19 cellular contexts compared by ENCODE assay signal in the genomic region with DNA sequence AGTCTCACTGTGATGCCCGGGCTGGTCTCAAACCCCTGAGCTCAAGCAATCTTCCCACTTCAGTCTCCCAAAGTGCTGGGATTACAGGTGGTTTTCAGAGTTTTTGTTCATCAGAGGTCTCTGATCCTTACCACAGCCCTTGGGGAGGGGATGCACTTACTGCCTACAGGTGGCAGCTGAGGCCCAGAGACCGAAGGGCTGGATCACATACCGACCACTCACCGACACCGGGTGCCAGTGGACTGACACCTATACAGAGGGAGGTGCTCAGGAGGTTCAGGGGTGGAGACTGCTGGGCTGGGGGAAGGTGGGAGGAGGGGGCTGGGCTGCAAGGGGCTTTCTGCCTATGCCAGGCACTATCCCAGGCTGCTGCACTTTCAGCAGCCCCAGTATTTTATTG. TPM values are rescaled to one million over a fixed set of nuclear protein-coding genes. Genes with fewer than 3 reads are reported as not detected.
A peak's percentile ranks its signal among the peaks of the same experiment; 100 is the strongest.
DNase-seq lines count a peak whose midpoint lies in the region; ATAC-seq and TF ChIP-seq lines count a peak whose summit lies in the region.
"Had no signal": no experiment of that assay in that cellular context is flagged by ENCODE, and none has a peak within 500 bp of the region (broad histone marks: within the 10 kb centered on the region; RNA-seq: fewer than 3 reads in every experiment).

No MANE protein-coding gene starts in this region.

- no peak overlapping the region for H3K4me2 ChIP-seq in HCT116 (ENCODE audit: low read length)

- no peaks in the 10 kb centered on the region for H3K9me2 ChIP-seq in HCT116 (ENCODE audit: insufficient read depth)

- H4K20me1 ChIP-seq in HCT116 (ENCODE audit: insufficient read depth), result no peaks in the 10 kb centered on the region

- no peak overlapping the region for H3K9ac ChIP-seq in HCT116 (ENCODE audit: low read length)

- ATAC-seq in HCT116 (peak; percentile 46), Right ventricle myocardium inferior (no peak)
- ATAC-seq: heart left ventricle had no signal

- POLR2A ChIA-PET in CD4-positive, alpha-beta memory T cell (lab: Charles Lee; ENCODE audit: partially characterized antibody), result interaction anchor here (1.4 to 1.6 kb wide), 3 partner anchors 16 to 20 kb away, joined by 5 to 8 read pairs (median 5); a partner anchor contains a TSS
- POLR2A ChIA-PET in HCT116 (lab: Charles Lee), result interaction anchor here (0.6 to 1.2 kb wide), 2 partner anchors 9 kb away, joined by 3 to 4 read pairs; no protein-coding TSS in a partner anchor
- POLR2A ChIA-PET in A673 (lab: Charles Lee; ENCODE audit: low non-redundant PET), result no interaction called here

- no peaks in the 10 kb centered on the region for H3K79me2 ChIP-seq in HCT116 (ENCODE audit: insufficient read depth, low read length)

- no peak overlapping the region for H3K27ac ChIP-seq in CD4-positive, alpha-beta memory T cell (ENCODE audit: low read depth, low read length)
- H3K27ac ChIP-seq in HCT116 (ENCODE audit: low read depth, low read length) (no peak overlapping the region), angular gyrus (ENCODE audit: low read depth, low read length) (peak overlapping the region; percentile 96), A673 (ENCODE audit: low read depth, low read length, poor library complexity, severe bottlenecking) (no peak overlapping the region)
- H3K27ac ChIP-seq: C4-2B, heart left ventricle, sigmoid colon, thyroid gland had no signal

- TF ChIP-seq POLR2A in HCT116 (IDR thresholded peaks at IDR 0.05; ENCODE audit: borderline replicate concordance, extremely low read depth, insufficient read depth, insufficient read length), result no peak

- intact Hi-C loops in CD4-positive, alpha-beta memory T cell (cut with micrococcal nuclease), result loop anchor here (1.0 kb wide), 2 partner anchors 86 to 107 kb away; no protein-coding TSS in a partner anchor
- intact Hi-C loops in HCT116 (cut with micrococcal nuclease), result no loop called here
- intact Hi-C loops in Right ventricle myocardium inferior (cut with DNase I), result no loop called here
- intact Hi-C loops in A673 (cut with micrococcal nuclease; ENCODE audit: unreplicated experiment), result no loop called here

- H3K9me3 Mint-ChIP-seq in CD4-positive, alpha-beta memory T cell, result no peaks in the 10 kb centered on the region
- H3K9me3 Mint-ChIP-seq: activated T-helper 1 cell treated with anti-CD3 and anti-CD28 coated beads, Interleukin-12 subunit alpha, Interleukin-12 subunit beta, Interleukin-2, Interleukin-4 antibody, amounts not matched to agents 30 ng/mL and 10 ng/mL and 1 ng/mL, durations not matched to agents 14 hours and 24 hours and 36 hours; mesothelial cell of epicardium had no signal

- H2AFZ ChIP-seq in HCT116 (ENCODE audit: low read depth, low read length, poor library complexity, severe bottlenecking), result no peak overlapping the region

- TF ChIP-seq CTCF in HCT116 (IDR thresholded peaks at IDR 0.05 in 2 of 3, conservative IDR thresholded peaks at IDR 0.05 in 1 of 3; ENCODE audit: borderline replicate concordance in 1 of 3, insufficient read depth in 1 of 3, low read depth in 2 of 3, low read length in 2 of 3) (no peak), A673 (conservative IDR thresholded peaks at IDR 0.05; ENCODE audit: low read depth, low read length) (no peak)

- no peaks in the 10 kb centered on the region for H3K27me3 Mint-ChIP-seq in CD4-positive, alpha-beta memory T cell

- peak in 4 of 5 donors; percentile 22 to 28 (median 24) for DNase-seq in CD4-positive, alpha-beta memory T cell
- DNase-seq in HCT116 (ENCODE audit: low read depth, low spot score), result no peak
- DNase-seq in iPS-NIHi11 (ENCODE audit: low spot score), result peak; percentile 75
- DNase-seq in Right ventricle myocardium inferior (ENCODE audit: missing footprints), result no peak
- DNase-seq in A673 (ENCODE audit: low spot score), result no peak
- DNase-seq in NK-92 (lab: John Stamatoyannopoulos, UW; ENCODE audit: unreplicated experiment), result no peak
- DNase-seq: DMS79; heart left ventricle; kidney glomerular epithelial cell; NCI-H2029 treated with DMSO at 0.1 percent for 48 hours; NK-92 treated with Interleukin-12 subunit alpha and Interleukin-12 subunit beta, amount 100 ng/mL, for 24 hours; SIG-M5; sigmoid colon; T1000; thyroid gland had no signal

- RAD21 ChIA-PET in HCT116 (lab: Charles Lee; ENCODE audit: low non-redundant PET in 1 of 2, low total read pairs in 2 of 2, uncharacterized antibody in 2 of 2, unreplicated experiment in 2 of 2), result no interaction called here

- peaks cover 0 to 12% (median 3%) of the 10 kb centered on the region in 4 donors for H3K4me1 Mint-ChIP-seq in CD4-positive, alpha-beta memory T cell

- H3K4me3 Mint-ChIP-seq in CD4-positive, alpha-beta memory T cell, result no peak overlapping the region
- H3K4me3 Mint-ChIP-seq: activated T-helper 1 cell treated with anti-CD3 and anti-CD28 coated beads, Interleukin-12 subunit alpha, Interleukin-12 subunit beta, Interleukin-2, Interleukin-4 antibody, amounts not matched to agents 30 ng/mL and 10 ng/mL and 1 ng/mL, durations not matched to agents 14 hours and 24 hours and 36 hours; mesothelial cell of epicardium had no signal

- no peak for TF ChIP-seq RAD21 in HCT116 (IDR thresholded peaks at IDR 0.05; ENCODE audit: low read depth)

- CTCF ChIA-PET in CD4-positive, alpha-beta memory T cell (lab: Charles Lee; ENCODE audit: partially characterized antibody), result interaction anchor here (0.7 to 4.5 kb wide), 12 partner anchors 10 to 180 kb away, joined by 3 to 49 read pairs (median 5); a partner anchor contains a TSS
- CTCF ChIA-PET in HCT116 (lab: Charles Lee) (interaction anchor here (1.0 to 2.3 kb wide), 2 partner anchors 10 to 86 kb away, joined by 5 to 7 read pairs; no protein-coding TSS in a partner anchor), A673 (lab: Charles Lee) (no interaction called here)

- no peak overlapping the region for H3K4me3 ChIP-seq in CD4-positive, alpha-beta memory T cell (ENCODE audit: low read length in 2 of 2)
- no peak overlapping the region for H3K4me3 ChIP-seq in HCT116 (replicated peaks in 1 of 2; ENCODE audit: low read depth in 1 of 2, low read length in 2 of 2)
- H3K4me3 ChIP-seq in A673 (ENCODE audit: low read depth, low read length, poor library complexity, severe bottlenecking), result no peak overlapping the region
- H3K4me3 ChIP-seq: heart left ventricle, sigmoid colon, thyroid gland had no signal

- BruUV-seq in HCT116 (replicated peaks; lab: Mats Ljungman, UMichigan) (no TSS peak), A673 (replicated peaks; lab: Mats Ljungman, UMichigan) (no TSS peak)

- H3K27ac Mint-ChIP-seq in CD4-positive, alpha-beta memory T cell, result peak overlapping the region in 1 of 7 donors; percentile 59
- H3K27ac Mint-ChIP-seq: activated T-helper 1 cell treated with anti-CD3 and anti-CD28 coated beads, Interleukin-12 subunit alpha, Interleukin-12 subunit beta, Interleukin-2, Interleukin-4 antibody, amounts not matched to agents 30 ng/mL and 10 ng/mL and 1 ng/mL, durations not matched to agents 14 hours and 24 hours and 36 hours; mesothelial cell of epicardium had no signal

- H3K36me3 Mint-ChIP-seq in CD4-positive, alpha-beta memory T cell, result no peaks in the 10 kb centered on the region
- H3K36me3 Mint-ChIP-seq: mesothelial cell of epicardium had no signal

- H3K9me3 ChIP-seq in CD4-positive, alpha-beta memory T cell (ENCODE audit: control insufficient read depth in 1 of 2, low read length in 2 of 2), result no peaks in the 10 kb centered on the region
- H3K9me3 ChIP-seq in HCT116 (ENCODE audit: control insufficient read depth in 1 of 2, insufficient read depth in 1 of 2, low read depth in 1 of 2, low read length in 2 of 2), result no peaks in the 10 kb centered on the region
- no peaks in the 10 kb centered on the region for H3K9me3 ChIP-seq in A673 (ENCODE audit: low read depth, low read length, poor library complexity, severe bottlenecking)
- H3K9me3 ChIP-seq: heart left ventricle, sigmoid colon, thyroid gland had no signal

- no peaks in the 10 kb centered on the region for H3K27me3 ChIP-seq in CD4-positive, alpha-beta memory T cell (ENCODE audit: insufficient read depth, low read length)
- no peaks in the 10 kb centered on the region for H3K27me3 ChIP-seq in HCT116 (ENCODE audit: insufficient read depth, low read length)
- H3K27me3 ChIP-seq in A673 (replicated peaks; ENCODE audit: insufficient read depth, low read depth, low read length, poor library complexity), result no peaks in the 10 kb centered on the region
- H3K27me3 ChIP-seq: heart left ventricle, sigmoid colon, thyroid gland had no signal

- H3K36me3 ChIP-seq in CD4-positive, alpha-beta memory T cell (ENCODE audit: insufficient read depth, low read length), result no peaks in the 10 kb centered on the region
- H3K36me3 ChIP-seq in HCT116 (ENCODE audit: control insufficient read depth in 1 of 2, insufficient read depth in 2 of 2, low read length in 2 of 2), result no peaks in the 10 kb centered on the region
- no peaks in the 10 kb centered on the region for H3K36me3 ChIP-seq in A673 (ENCODE audit: insufficient read depth, low read length, poor library complexity, severe bottlenecking)
- H3K36me3 ChIP-seq: heart left ventricle, sigmoid colon, thyroid gland had no signal

- no peaks in the 10 kb centered on the region for H3K4me1 ChIP-seq in CD4-positive, alpha-beta memory T cell (ENCODE audit: insufficient read depth, low read length)
- H3K4me1 ChIP-seq in HCT116 (ENCODE audit: control insufficient read depth in 1 of 2, insufficient read depth in 2 of 2, low read length in 2 of 2) (peaks cover 0 to 11% of the 10 kb centered on the region in 2 experiments; a peak in 1 of 4 replicates), A673 (ENCODE audit: insufficient read depth, low read length, poor library complexity, severe bottlenecking) (no peaks in the 10 kb centered on the region)
- H3K4me1 ChIP-seq: sigmoid colon had no signal

TF ChIP-seq in HCT116, 20 proteins besides CTCF, POLR2A, EP300 and RAD21 (continues in another document):
- TF ChIP-seq SIN3A (IDR thresholded peaks at IDR 0.05; ENCODE audit: low read depth) (no peak), CEBPB (IDR thresholded peaks at IDR 0.05; ENCODE audit: low read depth) (no peak)

RNA-seq across cellular contexts. Expression of a gene that starts 19.5 kb away (rescaled TPM):
- 10 to 100 TPM; 43.6 to 44.7 TPM for total RNA-seq in CD4-positive, alpha-beta memory T cell
- 10 to 100 TPM in 1 of 2 donors, 1 to 10 TPM in 1; 2.8 to 10.2 TPM for polyA plus RNA-seq in CD4-positive, alpha-beta memory T cell
- total RNA-seq in HCT116 (2021; ENCODE audit: unreplicated experiment), result 16.6 TPM
- polyA plus RNA-seq in HCT116 (2012), result 15.2 and 16.0 TPM in 2 replicates
- total RNA-seq in Right ventricle myocardium inferior, result 25.0 TPM
- 17.2 and 20.1 TPM in 2 replicates for total RNA-seq in A673 (2021)

RNA-seq across cellular contexts. Expression of a gene that starts 41.1 kb away (rescaled TPM):
- total RNA-seq in CD4-positive, alpha-beta memory T cell, result 1,000 to 10,000 TPM; 1,263 to 1,270 TPM
- polyA plus RNA-seq in CD4-positive, alpha-beta memory T cell, result 1,000 to 10,000 TPM in 1 of 2 donors, 100 to 1,000 TPM in 1; 967 to 1,467 TPM
- total RNA-seq in HCT116 (2021; ENCODE audit: unreplicated experiment) (1,880 TPM), Right ventricle myocardium inferior (677 TPM), A673 (2021) (613 and 624 TPM in 2 replicates)
- polyA plus RNA-seq in HCT116 (2012), result 2,915 and 3,138 TPM in 2 replicates

RNA-seq across cellular contexts. Expression of a gene that starts 53.5 kb away (rescaled TPM):
- 1 to 10 TPM; 7.7 to 8.4 TPM for total RNA-seq in CD4-positive, alpha-beta memory T cell
- polyA plus RNA-seq in CD4-positive, alpha-beta memory T cell, result 10 to 100 TPM; 11.4 to 14.9 TPM
- 73.2 TPM for total RNA-seq in HCT116 (2021; ENCODE audit: unreplicated experiment)
- 95.9 and 108 TPM in 2 replicates for polyA plus RNA-seq in HCT116 (2012)
- 32.3 TPM for total RNA-seq in Right ventricle myocardium inferior
- total RNA-seq in A673 (2021), result 6.4 and 9.3 TPM in 2 replicates

Comparison
In these comparisons a context has a peak if more than half of its experiments do, and no peak if none do; other contexts are left out.
1. DNase-seq: peak in CD4-positive, alpha-beta memory T cell (4 of 5) and iPS-NIHi11 (single experiment); none in HCT116 (single experiment), Right ventricle myocardium inferior (single experiment), A673 (single experiment) and NK-92 (single experiment).